In genomic region chr1:66944330-66945274, GRCh38 we compare ENCODE assay signal across 13 cellular contexts. TPM values are rescaled to one million over a fixed set of nuclear protein-coding genes. Genes with fewer than 3 reads are reported as not detected.
DNase-seq lines count a peak whose midpoint lies in the region; ATAC-seq, FAIRE-seq and TF ChIP-seq lines count a peak whose summit lies in the region.
"Had no signal": no experiment of that assay in that cellular context is flagged by ENCODE, and none has a peak within 500 bp of the region (broad histone marks: within the 10 kb centered on the region; RNA-seq: fewer than 3 reads in every experiment).

No MANE protein-coding gene starts in this region.

- H3K4me1 ChIP-seq in lower lobe of right lung: peaks cover 35% of the 10 kb centered on the region

- H3K4me3 ChIP-seq in lower lobe of right lung: no peak overlapping the region
- H3K4me3 ChIP-seq: HAP-1 had no signal

- intact Hi-C loops in lower lobe of right lung (cut with DNase I): no loop called here

- TF ChIP-seq CTCF in lower lobe of right lung (IDR thresholded peaks at IDR 0.05) (no peak), D721Med (IDR thresholded peaks at IDR 0.05; ENCODE audit: insufficient read depth, missing control alignments) (no peak)

- peaks cover 46% of the 10 kb centered on the region for H3K36me3 ChIP-seq in lower lobe of right lung

- no peak overlapping the region for H3K27ac ChIP-seq in lower lobe of right lung
- H3K27ac ChIP-seq: 22Rv1, KMS-11 had no signal

- DNase-seq in NCI-H2029 (lab: John Stamatoyannopoulos, UW) (peak; percentile 45), NCI-H2029 treated with DMSO at 0.1 percent for 48 hours (lab: John Stamatoyannopoulos, UW) (no peak), dedifferentiated amniotic fluid mesenchymal stem cell (ENCODE audit: extremely low spot score) (peak; percentile 45), lower lobe of right lung (no peak), urothelium cell line (ENCODE audit: low spot score) (no peak), COLO829 (ENCODE audit: low spot score) (no peak), D721Med (ENCODE audit: insufficient read length, low spot score) (no peak), UCSD-AML1 (lab: John Stamatoyannopoulos, UW; ENCODE audit: unreplicated experiment) (no peak)
- DNase-seq: activated CD8-positive, alpha-beta T cell treated with anti-CD3 and anti-CD28 coated beads for 36 hours; naive thymus-derived CD8-positive, alpha-beta T cell had no signal

- no peaks in the 10 kb centered on the region for H3K27me3 ChIP-seq in lower lobe of right lung (ENCODE audit: low read depth)

- H3K9me3 ChIP-seq in lower lobe of right lung: no peaks in the 10 kb centered on the region
- H3K9me3 ChIP-seq: HAP-1 had no signal

- FAIRE-seq in urothelium cell line (lab: Jason Lieb, UNC) (peak; percentile 17), D721Med (lab: Jason Lieb, UNC) (no peak)

- peak; percentile 51 to 71 for ATAC-seq in lower lobe of right lung
- ATAC-seq: activated CD8-positive, alpha-beta T cell treated with anti-CD3 and anti-CD28 coated beads for 36 hours; naive thymus-derived CD8-positive, alpha-beta T cell had no signal

RNA-seq across cellular contexts. Expression of gene MIER1, which starts 19.8 kb away (rescaled TPM):
- total RNA-seq in lower lobe of right lung: 44.0 TPM

RNA-seq across cellular contexts. Expression of gene DNAI4, which starts 19.9 kb away (rescaled TPM):
- 19.9 TPM for total RNA-seq in lower lobe of right lung

Comparison
In these comparisons a context has a peak if more than half of its experiments do, and no peak if none do; other contexts are left out.
1. DNase-seq: peak in NCI-H2029 (single experiment) and dedifferentiated amniotic fluid mesenchymal stem cell (single experiment); none in NCI-H2029 treated with DMSO at 0.1 percent for 48 hours (single experiment), lower lobe of right lung (single experiment), urothelium cell line (single experiment), COLO829 (single experiment), D721Med (single experiment) and UCSD-AML1 (single experiment).